In the genomic region with DNA sequence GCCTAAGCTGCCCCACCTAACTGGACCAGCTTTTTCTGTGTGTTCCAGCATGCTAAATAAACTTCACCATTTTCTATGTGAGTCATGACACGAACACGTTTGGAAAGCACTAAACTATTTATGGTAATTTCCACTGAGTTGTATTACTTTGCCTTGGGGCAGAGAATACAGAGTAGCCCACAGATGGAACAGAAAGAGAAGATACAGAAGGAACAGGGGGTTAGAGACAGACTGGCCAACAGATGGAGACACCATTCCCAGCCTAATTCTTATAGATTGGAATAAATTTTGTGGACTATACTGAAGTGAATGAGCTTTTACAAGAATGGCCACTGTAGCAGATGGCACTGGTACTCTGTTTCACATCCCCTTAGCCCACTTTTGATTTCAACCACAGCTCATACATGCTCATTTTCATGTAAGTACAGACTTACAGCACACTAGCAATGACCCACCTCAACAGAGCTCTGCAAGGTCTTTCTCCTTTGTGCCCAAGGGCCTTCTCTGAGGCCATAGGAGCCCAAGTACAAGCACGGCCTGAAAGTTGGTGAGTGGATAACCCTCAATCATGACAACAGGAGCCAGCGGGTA, we compare ENCODE assay signal across 9 cellular contexts. TPM values are rescaled to one million over a fixed set of nuclear protein-coding genes. Genes with fewer than 3 reads are reported as not detected.
A peak's percentile ranks its signal among the peaks of the same experiment; 100 is the strongest.
DNase-seq lines count a peak whose midpoint lies in the region; ATAC-seq and TF ChIP-seq lines count a peak whose summit lies in the region.
"Had no signal": no experiment of that assay in that cellular context is flagged by ENCODE, and none has a peak within 500 bp of the region (broad histone marks: within the 10 kb centered on the region; RNA-seq: fewer than 3 reads in every experiment).

No MANE protein-coding gene starts in this region.

- H3K36me3 Mint-ChIP-seq in CD8-positive, alpha-beta memory T cell: peaks cover 0 to 5% (median 0%) of the 10 kb centered on the region in 3 donors
- H3K36me3 Mint-ChIP-seq in immature natural killer cell: no peaks in the 10 kb centered on the region

- H3K9me3 ChIP-seq in SJCRH30 (replicated peaks): no peaks in the 10 kb centered on the region
- no peaks in the 10 kb centered on the region for H3K9me3 ChIP-seq in CD8-positive, alpha-beta memory T cell (ENCODE audit: low read length)

- H3K27ac Mint-ChIP-seq in CD8-positive, alpha-beta memory T cell: no peak overlapping the region
- no peak overlapping the region for H3K27ac Mint-ChIP-seq in immature natural killer cell

- H3K4me1 ChIP-seq in SJCRH30: no peaks in the 10 kb centered on the region
- no peaks in the 10 kb centered on the region for H3K4me1 ChIP-seq in CD8-positive, alpha-beta memory T cell (ENCODE audit: insufficient read depth, low read length)

- peaks cover 0 to 7% (median 6%) of the 10 kb centered on the region in 3 donors for H3K4me1 Mint-ChIP-seq in CD8-positive, alpha-beta memory T cell
- H3K4me1 Mint-ChIP-seq in immature natural killer cell: peaks cover 4 to 17% of the 10 kb centered on the region in 2 donors

- H3K4me3 ChIP-seq in astrocyte of the cerebellum (ENCODE audit: low read depth, low read length) (no peak overlapping the region), SJCRH30 (no peak overlapping the region)
- no peak overlapping the region for H3K4me3 ChIP-seq in CD8-positive, alpha-beta memory T cell (ENCODE audit: low read length)
- H3K4me3 ChIP-seq: skin epidermis had no signal

- POLR2A ChIA-PET in CD8-positive, alpha-beta memory T cell (lab: Charles Lee): no interaction called here

- H3K4me3 Mint-ChIP-seq in CD8-positive, alpha-beta memory T cell: no peak overlapping the region
- H3K4me3 Mint-ChIP-seq in immature natural killer cell: no peak overlapping the region

- TF ChIP-seq CTCF in AG09319 (IDR thresholded peaks at IDR 0.05; ENCODE audit: low read depth, low read length) (peak; percentile 13), astrocyte of the cerebellum (IDR thresholded peaks at IDR 0.05; ENCODE audit: low read depth, low read length, missing control alignments) (peak; percentile 19)

- no peaks in the 10 kb centered on the region for H3K36me3 ChIP-seq in SJCRH30
- no peaks in the 10 kb centered on the region for H3K36me3 ChIP-seq in CD8-positive, alpha-beta memory T cell (ENCODE audit: insufficient read depth, low read length)

- H3K9me3 Mint-ChIP-seq in CD8-positive, alpha-beta memory T cell: no peaks in the 10 kb centered on the region
- no peaks in the 10 kb centered on the region for H3K9me3 Mint-ChIP-seq in immature natural killer cell

- CTCF ChIA-PET in CD8-positive, alpha-beta memory T cell (lab: Charles Lee): interaction anchor here (1.0 to 2.0 kb wide), 3 partner anchors 8 to 79 kb away, joined by 3 to 8 read pairs (median 3); no protein-coding TSS in a partner anchor

- H3K27ac ChIP-seq in SJCRH30: no peak overlapping the region
- H3K27ac ChIP-seq in CD8-positive, alpha-beta memory T cell (ENCODE audit: low read depth, low read length): no peak overlapping the region
- H3K27ac ChIP-seq: skin epidermis had no signal

- peaks cover 2 to 20% of the 10 kb centered on the region in 2 donors for H3K27me3 Mint-ChIP-seq in CD8-positive, alpha-beta memory T cell
- peaks cover 0 to 2% (median under 1%) of the 10 kb centered on the region in 3 donors for H3K27me3 Mint-ChIP-seq in immature natural killer cell (ENCODE audit: low read depth in 3 of 3)

- no peaks in the 10 kb centered on the region for H3K27me3 ChIP-seq in SJCRH30
- no peaks in the 10 kb centered on the region for H3K27me3 ChIP-seq in CD8-positive, alpha-beta memory T cell (ENCODE audit: insufficient read depth, low read length, poor library complexity, severe bottlenecking)

- in situ Hi-C loops in astrocyte of the cerebellum (cut with HindIII; ENCODE audit: low sequenced_read_pairs): no loop called here

- DNase-seq in AG09319 (ENCODE audit: extremely low read depth, low read depth) (peak; percentile 18), astrocyte of the cerebellum (ENCODE audit: low read depth) (peak; percentile 37), DMS53 treated with DMSO at 0.1 percent for 48 hours (lab: John Stamatoyannopoulos, UW; ENCODE audit: unreplicated experiment) (no peak), SJCRH30 (no peak), immature natural killer cell (no peak)
- no peak for DNase-seq in CD8-positive, alpha-beta memory T cell

- ATAC-seq in GM19372 (IDR thresholded peaks at IDR 0.05; ENCODE audit: low read depth, unreplicated experiment) (peak; percentile 92), HG03095 (IDR thresholded peaks at IDR 0.05; ENCODE audit: unreplicated experiment) (peak; percentile 95)

RNA-seq across cellular contexts. Expression of a gene that starts 13.1 kb away (rescaled TPM):
- 14.0 and 15.4 TPM in 2 replicates for total RNA-seq in SJCRH30 (2014; rRNA removed; shearing (Covaris generic))
- total RNA-seq in CD8-positive, alpha-beta memory T cell: 10 to 100 TPM; 46.3 to 47.6 TPM
- polyA plus RNA-seq in CD8-positive, alpha-beta memory T cell: 57.1 TPM
- polyA plus RNA-seq in immature natural killer cell: 10 to 100 TPM; 30.6 to 44.8 (median 35.9) TPM

RNA-seq across cellular contexts. Expression of a gene that starts 26.8 kb away (rescaled TPM):
- total RNA-seq in SJCRH30 (2014; rRNA removed; shearing (Covaris generic)): 1.4 and 2.0 TPM in 2 replicates
- under 1 TPM; 0.04 to 0.07 TPM for total RNA-seq in CD8-positive, alpha-beta memory T cell
- polyA plus RNA-seq in CD8-positive, alpha-beta memory T cell: not detected
- polyA plus RNA-seq in immature natural killer cell: not detected

RNA-seq across cellular contexts. Expression of a gene that starts 38.4 kb away (rescaled TPM):
- 0.03 and 0.06 TPM in 2 replicates for total RNA-seq in SJCRH30 (2014; rRNA removed; shearing (Covaris generic))
- total RNA-seq in CD8-positive, alpha-beta memory T cell: not detected
- polyA plus RNA-seq in CD8-positive, alpha-beta memory T cell: not detected
- not detected for polyA plus RNA-seq in immature natural killer cell

Comparison
In these comparisons a context has a peak if more than half of its experiments do, and no peak if none do; other contexts are left out.
1. DNase-seq: peak in AG09319 (single experiment) and astrocyte of the cerebellum (single experiment); none in DMS53 treated with DMSO at 0.1 percent for 48 hours (single experiment), SJCRH30 (0 of 2), CD8-positive, alpha-beta memory T cell (0 of 5) and immature natural killer cell (0 of 3).